ENCODE assay signal across 1 cellular context in the genomic region with DNA sequence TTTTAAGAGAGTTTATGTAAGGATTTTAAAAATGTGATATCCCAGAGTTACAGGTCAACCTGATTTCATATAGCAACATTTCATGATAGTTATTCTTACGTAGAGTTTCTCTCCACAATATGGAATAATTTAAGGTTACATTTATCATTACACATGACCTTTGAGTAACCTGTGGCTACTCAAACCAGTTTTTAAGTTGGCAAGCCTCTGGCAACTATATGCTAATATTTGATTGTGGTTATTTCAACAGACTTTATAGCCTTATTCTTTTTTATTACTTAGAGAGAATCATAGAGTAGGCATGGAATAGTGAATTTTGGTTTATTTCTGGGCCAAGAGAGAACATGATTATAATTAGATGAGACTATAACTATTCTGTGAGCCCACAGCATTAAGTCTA.
TF ChIP-seq lines count a peak whose summit lies in the region.

No MANE protein-coding gene starts in this region.

TF ChIP-seq in SK-N-SH treated with all-trans-retinoic acid at 6 μM for 48 hours, 23 proteins besides CTCF, POLR2A, EP300 and RAD21 (continued from another document):
- TF ChIP-seq, protein P1, sequence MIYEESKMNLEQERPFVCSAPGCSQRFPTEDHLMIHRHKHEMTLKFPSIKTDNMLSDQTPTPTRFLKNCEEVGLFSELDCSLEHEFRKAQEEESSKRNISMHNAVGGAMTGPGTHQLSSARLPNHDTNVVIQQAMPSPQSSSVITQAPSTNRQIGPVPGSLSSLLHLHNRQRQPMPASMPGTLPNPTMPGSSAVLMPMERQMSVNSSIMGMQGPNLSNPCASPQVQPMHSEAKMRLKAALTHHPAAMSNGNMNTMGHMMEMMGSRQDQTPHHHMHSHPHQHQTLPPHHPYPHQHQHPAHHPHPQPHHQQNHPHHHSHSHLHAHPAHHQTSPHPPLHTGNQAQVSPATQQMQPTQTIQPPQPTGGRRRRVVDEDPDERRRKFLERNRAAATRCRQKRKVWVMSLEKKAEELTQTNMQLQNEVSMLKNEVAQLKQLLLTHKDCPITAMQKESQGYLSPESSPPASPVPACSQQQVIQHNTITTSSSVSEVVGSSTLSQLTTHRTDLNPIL (CRISPR knock-in tag; IDR thresholded peaks at IDR 0.05; ENCODE audit: low read depth): no peak
- TF ChIP-seq, protein P2, sequence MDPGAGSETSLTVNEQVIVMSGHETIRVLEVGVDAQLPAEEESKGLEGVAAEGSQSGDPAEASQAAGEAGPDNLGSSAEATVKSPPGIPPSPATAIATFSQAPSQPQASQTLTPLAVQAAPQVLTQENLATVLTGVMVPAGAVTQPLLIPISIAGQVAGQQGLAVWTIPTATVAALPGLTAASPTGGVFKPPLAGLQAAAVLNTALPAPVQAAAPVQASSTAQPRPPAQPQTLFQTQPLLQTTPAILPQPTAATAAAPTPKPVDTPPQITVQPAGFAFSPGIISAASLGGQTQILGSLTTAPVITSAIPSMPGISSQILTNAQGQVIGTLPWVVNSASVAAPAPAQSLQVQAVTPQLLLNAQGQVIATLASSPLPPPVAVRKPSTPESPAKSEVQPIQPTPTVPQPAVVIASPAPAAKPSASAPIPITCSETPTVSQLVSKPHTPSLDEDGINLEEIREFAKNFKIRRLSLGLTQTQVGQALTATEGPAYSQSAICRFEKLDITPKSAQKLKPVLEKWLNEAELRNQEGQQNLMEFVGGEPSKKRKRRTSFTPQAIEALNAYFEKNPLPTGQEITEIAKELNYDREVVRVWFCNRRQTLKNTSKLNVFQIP (CRISPR knock-in tag; IDR thresholded peaks at IDR 0.05; ENCODE audit: borderline replicate concordance, low read depth): no peak
- TF ChIP-seq BACH2 (CRISPR knock-in tag; IDR thresholded peaks at IDR 0.05; ENCODE audit: borderline replicate concordance): no peak
- TF ChIP-seq RARB (CRISPR knock-in tag; IDR thresholded peaks at IDR 0.05): no peak
- no peak for TF ChIP-seq ARNTL (CRISPR knock-in tag; IDR thresholded peaks at IDR 0.05; ENCODE audit: borderline replicate concordance, low read depth)
- no peak for TF ChIP-seq SNAI2 (CRISPR knock-in tag; IDR thresholded peaks at IDR 0.05)
- no peak for TF ChIP-seq ISL1 (CRISPR knock-in tag; IDR thresholded peaks at IDR 0.05)
- no peak for TF ChIP-seq ZFP30 (CRISPR knock-in tag; IDR thresholded peaks at IDR 0.05)
- no peak for TF ChIP-seq TOX (CRISPR knock-in tag; IDR thresholded peaks at IDR 0.05; ENCODE audit: borderline replicate concordance)
- TF ChIP-seq ZC3H10 (CRISPR knock-in tag; IDR thresholded peaks at IDR 0.05): no peak
